Comparison of ENCODE assay signal across 25 cellular contexts in the genomic region with DNA sequence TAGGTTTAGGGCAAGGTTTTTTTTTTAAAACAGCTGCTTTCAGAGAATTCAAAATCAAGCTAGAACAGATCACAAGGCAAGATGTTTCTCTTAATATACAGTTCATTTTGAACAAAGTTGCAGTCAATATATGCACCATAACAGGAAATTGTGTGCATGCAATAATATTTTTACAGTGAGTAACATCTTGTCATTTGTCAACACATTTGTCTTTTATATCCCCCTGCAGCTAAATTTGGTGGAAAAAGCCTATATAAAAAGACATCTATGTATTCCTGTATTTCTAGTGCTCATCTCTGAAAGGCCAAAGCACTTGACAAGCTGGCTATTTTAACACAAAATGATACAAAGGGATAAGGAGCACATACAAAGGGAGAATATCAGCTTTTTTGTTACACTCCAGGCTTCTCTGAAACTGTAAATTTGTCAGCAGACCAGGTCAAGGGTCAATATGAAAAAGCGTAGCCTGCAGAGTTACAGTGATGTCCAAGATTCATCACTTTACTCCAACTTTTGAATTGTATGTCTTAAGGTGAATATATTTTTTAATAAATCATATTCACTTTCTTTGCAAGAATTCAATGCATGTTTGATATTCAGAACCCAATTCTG.
DNase-seq lines count a peak whose midpoint lies in the region; ATAC-seq and TF ChIP-seq lines count a peak whose summit lies in the region.
"Had no signal": no experiment of that assay in that cellular context is flagged by ENCODE, and none has a peak within 500 bp of the region (broad histone marks: within the 10 kb centered on the region; RNA-seq: fewer than 3 reads in every experiment).

No MANE protein-coding gene starts in this region.

- H3K4me1 ChIP-seq in heart right ventricle (peaks cover 8 to 66% (median 54%) of the 10 kb centered on the region in 9 donors), aorta (ENCODE audit: control insufficient read depth in 1 of 2, insufficient read depth in 2 of 2, low read length in 2 of 2) (peaks cover 0 to under 1% of the 10 kb centered on the region in 2 donors)
- H3K4me1 ChIP-seq: BLaER1, prostate gland had no signal

- H3K27me3 ChIP-seq in heart right ventricle = no peaks in the 10 kb centered on the region
- no peaks in the 10 kb centered on the region for H3K27me3 ChIP-seq in aorta (ENCODE audit: control insufficient read depth in 1 of 2, insufficient read depth in 2 of 2, low read length in 1 of 2)
- H3K27me3 ChIP-seq: BLaER1, neural progenitor cell had no signal

- ATAC-seq in heart right ventricle (no peak), aorta (ENCODE audit: low FRiP score) (no peak), HG02763 (IDR thresholded peaks at IDR 0.05; ENCODE audit: unreplicated experiment) (no peak)
- ATAC-seq: A549; activated CD4-positive, CD25-positive, alpha-beta regulatory T cell treated with anti-CD3 and anti-CD28 coated beads, Interleukin-2, amount 50 U/mL, for 24 hours; activated T-cell treated with anti-CD3 and anti-CD28 coated beads, Interleukin-2, amount 50 U/mL, for 72 hours; stimulated activated naive CD8-positive, alpha-beta T cell treated with anti-CD3 and anti-CD28 coated beads, Interleukin-15, Interleukin-2, amounts not matched to agents 100 U/mL and 50 U/mL, for 24 hours had no signal

- H3K36me3 ChIP-seq in heart right ventricle = no peaks in the 10 kb centered on the region
- no peaks in the 10 kb centered on the region for H3K36me3 ChIP-seq in aorta (ENCODE audit: control insufficient read depth in 1 of 2, insufficient read depth in 2 of 2, low read length in 1 of 2)
- H3K36me3 ChIP-seq: BLaER1, neural progenitor cell, prostate gland had no signal

- H3K9me3 ChIP-seq in heart right ventricle = no peaks in the 10 kb centered on the region
- H3K9me3 ChIP-seq in aorta (ENCODE audit: control insufficient read depth, low read length) = no peaks in the 10 kb centered on the region
- H3K9me3 ChIP-seq: A549, BLaER1, prostate gland had no signal

- TF ChIP-seq CTCF in heart right ventricle (IDR thresholded peaks at IDR 0.05) (no peak), choroid plexus epithelial cell (conservative IDR thresholded peaks at IDR 0.05; ENCODE audit: low read depth, low read length) (no peak)

- intact Hi-C loops in heart right ventricle (cut with DNase I) = loop anchor here in 7 of 10 donors (5.0 to 10.0 kb wide), 4 partner anchors 58 to 168 kb away; a partner anchor contains a TSS
- intact Hi-C loops in cardiac septum (cut with DNase I) = loop anchor here (5.0 kb wide), 1 partner anchor 145 kb away; a partner anchor contains a TSS
- intact Hi-C loops in aorta (cut with DNase I) = loop anchor here (5.0 to 10.0 kb wide), 6 partner anchors 88 to 882 kb away; a partner anchor contains a TSS

- WGBS in heart right ventricle, 2 donors = 76 to 94% methylated on average over 1 of the region's 1 CpG
- 87 to 88% methylated on average over 1 of the region's 1 CpG for WGBS in aorta, 2 donors

- H3K27ac ChIP-seq in heart right ventricle (peak overlapping the region; percentile 59 to 91 (median 82)), aorta (ENCODE audit: low read depth in 1 of 2, low read length in 2 of 2) (peak overlapping the region; percentile 44 to 90)
- H3K27ac ChIP-seq: A549, BLaER1, HL-60, neural progenitor cell, prostate gland had no signal

- H3K4me3 ChIP-seq in heart right ventricle (no peak overlapping the region), choroid plexus epithelial cell (ENCODE audit: low read depth, low read length) (no peak overlapping the region), aorta (ENCODE audit: low read length in 2 of 2) (no peak overlapping the region)
- H3K4me3 ChIP-seq: A549, BLaER1, neural progenitor cell, prostate gland, smooth muscle cell had no signal

- no peak for DNase-seq in heart right ventricle
- DNase-seq in cardiac septum (ENCODE audit: low spot score) = no peak
- peak; percentile 83 for DNase-seq in choroid plexus epithelial cell (ENCODE audit: low read depth)
- DNase-seq in lung microvascular endothelial cell (ENCODE audit: low read depth in 2 of 2) = peak; percentile 74 to 76
- DNase-seq in aorta = no peak
- DNase-seq in NOMO-1 treated with dmso at 0.1 percent for 144 hours (lab: John Stamatoyannopoulos, UW; ENCODE audit: unreplicated experiment) = no peak
- no peak for DNase-seq in H4 (ENCODE audit: low spot score)
- DNase-seq: activated naive CD4-positive, alpha-beta T cell treated with anti-CD3 and anti-CD28 coated beads, Interleukin-2, amount 10 ng/mL, durations not matched to agents 7 days and 5 days; activated T-cell treated with anti-CD3 and anti-CD28 coated beads, Interleukin-2, amount 50 U/mL, for 72 hours; cortex of kidney; MM.1S; NCI-H146; NCI-H2171; NCI-H69; stimulated activated CD4-positive, alpha-beta T cell treated with anti-CD3 and anti-CD28 coated beads, Interleukin-2, amount 100 ng/mL, for 48 hours; stimulated activated naive CD8-positive, alpha-beta T cell treated with anti-CD3 and anti-CD28 coated beads, Interleukin-15, Interleukin-2, amounts not matched to agents 100 U/mL and 50 U/mL, for 24 hours; SW 1271 had no signal

Comparison
In these comparisons a context has a peak if more than half of its experiments do, and no peak if none do; other contexts are left out.
1. DNase-seq: peak in choroid plexus epithelial cell (single experiment) and lung microvascular endothelial cell (2 of 2); none in heart right ventricle (0 of 2), cardiac septum (single experiment), aorta (0 of 2), NOMO-1 treated with dmso at 0.1 percent for 144 hours (single experiment) and H4 (single experiment).